Comparison of ENCODE assay signal across 8 cellular contexts in genomic region chr22:21567456-21568206, GRCh38. TPM values are rescaled to one million over a fixed set of nuclear protein-coding genes. Genes with fewer than 3 reads are reported as not detected.
DNase-seq lines count a peak whose midpoint lies in the region; ATAC-seq and TF ChIP-seq lines count a peak whose summit lies in the region.

Gene UBE2L3, plus strand, starts transcription at chr22:21567714. Its CDS starts 31 bp downstream, at chr22:21567745.

- peak within 1 kb of the TSS; percentile 82 to 99 (median 96) for H3K9ac ChIP-seq in subcutaneous abdominal adipose tissue (ENCODE audit: low read length in 5 of 5)

- H3K4me1 ChIP-seq in neutrophil (ENCODE audit: control insufficient read depth in 1 of 2, insufficient read depth in 1 of 2, low read depth in 1 of 2, low read length in 1 of 2) (peaks cover 46 to 49% of the 10 kb centered on the region in 2 experiments), subcutaneous abdominal adipose tissue (ENCODE audit: control insufficient read depth in 5 of 5, insufficient read depth in 5 of 5, low read length in 5 of 5) (peaks cover 7 to 44% (median 40%) of the 10 kb centered on the region in 5 donors)

- peak; percentile 95 for DNase-seq in AG20443 (ENCODE audit: low spot score)
- DNase-seq in LHCN-M2 (ENCODE audit: low read depth) = peak; percentile 75
- DNase-seq in SKM-1 (lab: John Stamatoyannopoulos, UW; ENCODE audit: unreplicated experiment) = peak; percentile 61
- peak; percentile 87 for DNase-seq in activated naive CD4-positive, alpha-beta T cell treated with anti-CD3 and anti-CD28 coated beads, Interleukin-2, amount 50 U/mL, for 16 hours
- DNase-seq in germinal center (ENCODE audit: low spot score) = peak; percentile 91

- no peaks in the 10 kb centered on the region for H3K27me3 ChIP-seq in neutrophil
- no peaks in the 10 kb centered on the region for H3K27me3 ChIP-seq in subcutaneous abdominal adipose tissue (ENCODE audit: control insufficient read depth in 5 of 5, insufficient read depth in 4 of 5, low read length in 5 of 5)

- ATAC-seq in GM19324 (IDR thresholded peaks at IDR 0.05; ENCODE audit: low FRiP score, unreplicated experiment) = peak; percentile 67

- peak; percentile 18 for TF ChIP-seq CTCF in neutrophil (IDR thresholded peaks at IDR 0.05)

- peak within 1 kb of the TSS; percentile 91 for H3K27ac ChIP-seq in neutrophil
- peak within 1 kb of the TSS; percentile 87 for H3K27ac ChIP-seq in subcutaneous abdominal adipose tissue (ENCODE audit: low read depth, low read length)

- no peaks in the 10 kb centered on the region for H3K9me3 ChIP-seq in neutrophil
- no peaks in the 10 kb centered on the region for H3K9me3 ChIP-seq in subcutaneous abdominal adipose tissue (ENCODE audit: control insufficient read depth in 5 of 5, low read length in 5 of 5)

- H3K36me3 ChIP-seq in neutrophil = no peaks in the 10 kb centered on the region
- peaks cover 0 to 1% (median 0%) of the 10 kb centered on the region in 5 donors for H3K36me3 ChIP-seq in subcutaneous abdominal adipose tissue (ENCODE audit: control insufficient read depth in 5 of 5, insufficient read depth in 5 of 5, low read length in 5 of 5)

- H3K4me3 ChIP-seq in neutrophil (ENCODE audit: low read depth in 1 of 2, low read length in 1 of 2) (peak within 1 kb of the TSS; percentile 86 to 88), subcutaneous abdominal adipose tissue (ENCODE audit: low read depth in 1 of 5, low read length in 5 of 5) (peak within 1 kb of the TSS; percentile 86 to 90 (median 88))

RNA-seq across cellular contexts. Expression of gene UBE2L3, which starts in this region (rescaled TPM):
- total RNA-seq in LHCN-M2 (2014; rRNA removed) = 80.3 and 83.1 TPM in 2 replicates
- polyA plus RNA-seq in LHCN-M2 (2012) = 89.0 TPM

Comparison
In these comparisons a context has a peak if more than half of its experiments do, and no peak if none do; other contexts are left out.
1. Peak in every context shown above with its lines: DNase-seq, ATAC-seq, H3K4me3 ChIP-seq and H3K27ac ChIP-seq.